ENCODE assay signal across 19 cellular contexts in genomic region chr14:100317389-100317788, GRCh38. TPM values are rescaled to one million over a fixed set of nuclear protein-coding genes. Genes with fewer than 3 reads are reported as not detected.
DNase-seq lines count a peak whose midpoint lies in the region; ATAC-seq and TF ChIP-seq lines count a peak whose summit lies in the region.
"Had no signal": no experiment of that assay in that cellular context is flagged by ENCODE, and none has a peak within 500 bp of the region (broad histone marks: within the 10 kb centered on the region; RNA-seq: fewer than 3 reads in every experiment).

No MANE protein-coding gene starts in this region.

- TF ChIP-seq CTCF in HFFc6 (IDR thresholded peaks at IDR 0.05) (no peak), parathyroid adenoma (IDR thresholded peaks at IDR 0.05) (no peak), transverse colon (IDR thresholded peaks at IDR 0.05) (no peak)

- in situ Hi-C loops in transverse colon (cut with MboI; ENCODE audit: low pct_ligation_motif_present in 1 of 4, low pct_unique_long_range_greater_than_20kb in 1 of 4, low sequenced_read_pairs in 3 of 4) = no loop called here

- no peak for TF ChIP-seq POLR2A in transverse colon (IDR thresholded peaks at IDR 0.05)

- H3K9me3 ChIP-seq in CD4-positive, CD25-positive, alpha-beta regulatory T cell (ENCODE audit: control insufficient read depth in 2 of 2, low read length in 2 of 2) = no peaks in the 10 kb centered on the region
- H3K9me3 ChIP-seq in parathyroid adenoma (ENCODE audit: control insufficient read depth, low read length) (no peaks in the 10 kb centered on the region), transverse colon (no peaks in the 10 kb centered on the region)
- H3K9me3 ChIP-seq: SK-N-SH, tibial artery had no signal

- no peak overlapping the region for H3K4me3 ChIP-seq in CD4-positive, CD25-positive, alpha-beta regulatory T cell (ENCODE audit: low read depth, low read length)
- no peak overlapping the region for H3K4me3 ChIP-seq in parathyroid adenoma (ENCODE audit: low read depth, low read length)
- no peak overlapping the region for H3K4me3 ChIP-seq in transverse colon

- peaks cover 7% of the 10 kb centered on the region for H3K27me3 Mint-ChIP-seq in CD4-positive, CD25-positive, alpha-beta regulatory T cell
- peaks cover 7% of the 10 kb centered on the region for H3K27me3 Mint-ChIP-seq in HFFc6 (ENCODE audit: insufficient read depth)
- H3K27me3 Mint-ChIP-seq in dendritic cell treated with granulocyte-macrophage colony-stimulating factor and Interleukin-4, amounts not matched to agents 40 ng/mL and 50 ng/mL, for 4 days = peaks cover 21% of the 10 kb centered on the region

- H3K4me2 ChIP-seq in parathyroid adenoma (ENCODE audit: low read length) = no peak overlapping the region
- H3K4me2 ChIP-seq: KMS-11, SK-N-SH had no signal

- no peak for TF ChIP-seq EP300 in transverse colon (IDR thresholded peaks at IDR 0.05; ENCODE audit: low read depth)

- peaks cover 9% of the 10 kb centered on the region for H3K4me1 ChIP-seq in CD4-positive, CD25-positive, alpha-beta regulatory T cell (ENCODE audit: control insufficient read depth, insufficient read depth, low read length, poor library complexity, severe bottlenecking)
- H3K4me1 ChIP-seq in parathyroid adenoma (no peaks in the 10 kb centered on the region), transverse colon (peaks cover 0 to 11% (median 10%) of the 10 kb centered on the region in 4 donors)

- H3K27me3 ChIP-seq in CD4-positive, CD25-positive, alpha-beta regulatory T cell (ENCODE audit: control insufficient read depth, insufficient read depth, low read length) = no peaks in the 10 kb centered on the region
- H3K27me3 ChIP-seq in parathyroid adenoma (ENCODE audit: control insufficient read depth, insufficient read depth, low read length) = no peaks in the 10 kb centered on the region
- H3K27me3 ChIP-seq in transverse colon = peaks cover 7% of the 10 kb centered on the region

- H3K27ac Mint-ChIP-seq in CD4-positive, CD25-positive, alpha-beta regulatory T cell = peak overlapping the region in 2 of 3 donors; percentile 32 to 66
- no peak overlapping the region for H3K27ac Mint-ChIP-seq in HFFc6
- H3K27ac Mint-ChIP-seq in dendritic cell treated with granulocyte-macrophage colony-stimulating factor and Interleukin-4, amounts not matched to agents 40 ng/mL and 50 ng/mL, for 4 days = peak overlapping the region; percentile 85
- H3K27ac Mint-ChIP-seq: endodermal cell, mesothelial cell of epicardium had no signal

- peak overlapping the region; percentile 80 for H2AFZ ChIP-seq in parathyroid adenoma

- no peak overlapping the region for H3K27ac ChIP-seq in CD4-positive, CD25-positive, alpha-beta regulatory T cell (ENCODE audit: insufficient read depth, low read length, poor library complexity, severe bottlenecking)
- H3K27ac ChIP-seq in parathyroid adenoma = no peak overlapping the region
- no peak overlapping the region for H3K27ac ChIP-seq in transverse colon
- H3K27ac ChIP-seq: KMS-11 had no signal

- 75 to 90% methylated on average over 2 to 6 of the region's 6 CpGs for WGBS in transverse colon (ENCODE audit: low coverage in 1 of 2), 2 donors

- no peaks in the 10 kb centered on the region for H3K36me3 Mint-ChIP-seq in CD4-positive, CD25-positive, alpha-beta regulatory T cell
- no peaks in the 10 kb centered on the region for H3K36me3 Mint-ChIP-seq in HFFc6 (ENCODE audit: low read depth)
- H3K36me3 Mint-ChIP-seq in dendritic cell treated with granulocyte-macrophage colony-stimulating factor and Interleukin-4, amounts not matched to agents 40 ng/mL and 50 ng/mL, for 4 days (ENCODE audit: low read depth) = no peaks in the 10 kb centered on the region
- H3K36me3 Mint-ChIP-seq: mesothelial cell of epicardium had no signal

- H3K36me3 ChIP-seq in CD4-positive, CD25-positive, alpha-beta regulatory T cell (ENCODE audit: control insufficient read depth, insufficient read depth, low read length) = no peaks in the 10 kb centered on the region
- H3K36me3 ChIP-seq in parathyroid adenoma (ENCODE audit: control insufficient read depth, insufficient read depth, low read length) (no peaks in the 10 kb centered on the region), transverse colon (no peaks in the 10 kb centered on the region)
- H3K36me3 ChIP-seq: tibial artery had no signal

- H3K4me1 Mint-ChIP-seq in CD4-positive, CD25-positive, alpha-beta regulatory T cell = peaks cover 0 to 13% (median 3%) of the 10 kb centered on the region in 4 donors
- no peaks in the 10 kb centered on the region for H3K4me1 Mint-ChIP-seq in HFFc6 (ENCODE audit: low read depth)
- peaks cover 30% of the 10 kb centered on the region for H3K4me1 Mint-ChIP-seq in dendritic cell treated with granulocyte-macrophage colony-stimulating factor and Interleukin-4, amounts not matched to agents 40 ng/mL and 50 ng/mL, for 4 days (ENCODE audit: low read depth)

- H3K9me3 Mint-ChIP-seq in CD4-positive, CD25-positive, alpha-beta regulatory T cell = no peaks in the 10 kb centered on the region
- H3K9me3 Mint-ChIP-seq in HFFc6 = no peaks in the 10 kb centered on the region
- no peaks in the 10 kb centered on the region for H3K9me3 Mint-ChIP-seq in dendritic cell treated with granulocyte-macrophage colony-stimulating factor and Interleukin-4, amounts not matched to agents 40 ng/mL and 50 ng/mL, for 4 days
- H3K9me3 Mint-ChIP-seq: activated CD4-positive, alpha-beta T cell treated with anti-CD3 and anti-CD28 coated beads, Interleukin-2, amount 10 ng/mL, durations not matched to agents 24 days and 14 days; endodermal cell; mesothelial cell of epicardium had no signal

- no peak for DNase-seq in CD4-positive, CD25-positive, alpha-beta regulatory T cell
- DNase-seq in HFFc6 (no peak), middle frontal gyrus (ENCODE audit: extremely low spot score, low spot score) (no peak), transverse colon (no peak)
- DNase-seq: GDM1, kidney glomerular epithelial cell, NCI-H1105 treated with DMSO at 0.1 percent for 48 hours, NCI-H774, SK-N-SH had no signal

- ATAC-seq in CD4-positive, CD25-positive, alpha-beta regulatory T cell (ENCODE audit: low read depth in 2 of 2) = no peak
- ATAC-seq in GM21526 (IDR thresholded peaks at IDR 0.05; ENCODE audit: low FRiP score, unreplicated experiment) = no peak
- no peak for ATAC-seq in HG02840 (IDR thresholded peaks at IDR 0.05; ENCODE audit: low FRiP score, unreplicated experiment)

- intact Hi-C loops in dendritic cell treated with granulocyte-macrophage colony-stimulating factor and Interleukin-4, amounts not matched to agents 40 ng/mL and 50 ng/mL, for 4 days (cut with micrococcal nuclease) = no loop called here
- intact Hi-C loops in transverse colon (cut with DNase I; ENCODE audit: low total_unique reads) = no loop called here

- no peak overlapping the region for H3K9ac ChIP-seq in parathyroid adenoma
- H3K9ac ChIP-seq: KMS-11, SK-N-SH had no signal

- H3K4me3 Mint-ChIP-seq in CD4-positive, CD25-positive, alpha-beta regulatory T cell = peak overlapping the region in 2 of 4 donors; percentile 45 to 70
- peak overlapping the region; percentile 41; the same call in 1 of the 2 replicates for H3K4me3 Mint-ChIP-seq in HFFc6
- no peak overlapping the region for H3K4me3 Mint-ChIP-seq in dendritic cell treated with granulocyte-macrophage colony-stimulating factor and Interleukin-4, amounts not matched to agents 40 ng/mL and 50 ng/mL, for 4 days
- H3K4me3 Mint-ChIP-seq: endodermal cell, mesothelial cell of epicardium had no signal

- H3K79me2 ChIP-seq in parathyroid adenoma = no peaks in the 10 kb centered on the region

RNA-seq across cellular contexts. Expression of gene SLC25A47, which starts 5.8 kb away (rescaled TPM):
- total RNA-seq in CD4-positive, CD25-positive, alpha-beta regulatory T cell = not detected
- polyA plus RNA-seq in CD4-positive, CD25-positive, alpha-beta regulatory T cell = not detected
- not detected for total RNA-seq in HFFc6 (2021; fragmentation: NEBNext Ultra II Directional; extraction: Animal tissue kit (Norgen Biotek cat#: 25700))
- under 1 TPM in 2 of 4 donors, not detected in 2; 0.27 to 0.32 TPM for total RNA-seq in transverse colon
- total RNA-seq: activated CD4-positive, alpha-beta T cell treated with anti-CD3 and anti-CD28 coated beads, Interleukin-2, amount 10 ng/mL, durations not matched to agents 24 days and 14 days; endodermal cell; fibroblast of villous mesenchyme; mesothelial cell of epicardium had no signal
- polyA plus RNA-seq: SK-N-SH had no signal

RNA-seq across cellular contexts. Expression of gene SLC25A29, which starts 11.1 kb away (rescaled TPM):
- 5.3 TPM for total RNA-seq in CD4-positive, CD25-positive, alpha-beta regulatory T cell
- 1 to 10 TPM in 3 of 4 donors, under 1 TPM in 1; 0.69 to 7.9 (median 1.8) TPM for polyA plus RNA-seq in CD4-positive, CD25-positive, alpha-beta regulatory T cell
- 1 to 10 TPM; 6.5 to 8.6 (median 7.7) TPM for total RNA-seq in HFFc6 (2021; fragmentation: NEBNext Ultra II Directional; extraction: Animal tissue kit (Norgen Biotek cat#: 25700))
- total RNA-seq in transverse colon = 10 to 100 TPM; 16.8 to 62.7 (median 19.7) TPM

RNA-seq across cellular contexts. Expression of gene WDR25, which starts 58.9 kb away (rescaled TPM):
- total RNA-seq in CD4-positive, CD25-positive, alpha-beta regulatory T cell = 5.2 TPM
- 10 to 100 TPM in 2 of 4 donors, 1 to 10 TPM in 2; 7.9 to 15.0 (median 10.2) TPM for polyA plus RNA-seq in CD4-positive, CD25-positive, alpha-beta regulatory T cell
- total RNA-seq in HFFc6 (2021; fragmentation: NEBNext Ultra II Directional; extraction: Animal tissue kit (Norgen Biotek cat#: 25700)) = 10 to 100 TPM in 5 of 6 experiments, 1 to 10 TPM in 1; 9.2 to 12.0 (median 10.4) TPM
- 10 to 100 TPM in 3 of 4 donors, 1 to 10 TPM in 1; 3.4 to 11.2 (median 10.7) TPM for total RNA-seq in transverse colon
